Comparison of ENCODE assay signal across 1 cellular context in genomic region chr11:112227471-112227870, GRCh38.
TF ChIP-seq lines count a peak whose summit lies in the region.

No MANE protein-coding gene starts in this region.

TF ChIP-seq in A549, 52 proteins besides CTCF, POLR2A, EP300 and RAD21 (continued from another document):
- TF ChIP-seq MAZ (IDR thresholded peaks at IDR 0.05; ENCODE audit: borderline replicate concordance, low read depth, low read length) = no peak
TF ChIP-seq in A549: peak in this region for 0.
